Comparison of ENCODE assay signal across 16 cellular contexts in genomic region chr17:65374966-65375365, GRCh38.
DNase-seq lines count a peak whose midpoint lies in the region; ATAC-seq and TF ChIP-seq lines count a peak whose summit lies in the region.
"Had no signal": no experiment of that assay in that cellular context is flagged by ENCODE, and none has a peak within 500 bp of the region (broad histone marks: within the 10 kb centered on the region; RNA-seq: fewer than 3 reads in every experiment).

No MANE protein-coding gene starts in this region.

- H3K27me3 Mint-ChIP-seq in endodermal cell (ENCODE audit: insufficient read depth) = peaks cover 1% of the 10 kb centered on the region
- peaks cover 15% of the 10 kb centered on the region for H3K27me3 Mint-ChIP-seq in activated CD8-positive, alpha-beta T cell treated with anti-CD3 and anti-CD28 coated beads, Interleukin-2, amount 10 ng/mL, durations not matched to agents 7 days and 5 days (ENCODE audit: low read depth)

- H3K4me3 ChIP-seq in endodermal cell (ENCODE audit: low read length) (no peak overlapping the region), thyroid gland (replicated peaks in 1 of 3) (no peak overlapping the region), tibial nerve (no peak overlapping the region)
- H3K4me3 ChIP-seq: MG63 had no signal

- TF ChIP-seq EP300 in tibial nerve (IDR thresholded peaks at IDR 0.05) = no peak

- H3K9me3 Mint-ChIP-seq in endodermal cell = no peaks in the 10 kb centered on the region
- H3K9me3 Mint-ChIP-seq in activated CD8-positive, alpha-beta T cell treated with anti-CD3 and anti-CD28 coated beads, Interleukin-2, amount 10 ng/mL, durations not matched to agents 7 days and 5 days (ENCODE audit: insufficient read depth) = no peaks in the 10 kb centered on the region

- WGBS in endodermal cell (ENCODE audit: insufficient coverage in 1 of 2, insufficient read length in 1 of 2), 2 experiments = 76 to 95% methylated on average over 2 to 3 of the region's 3 CpGs
- 56 to 65% methylated on average over 3 of the region's 3 CpGs for WGBS in thyroid gland, 2 donors
- WGBS in tibial nerve, 2 donors = 84 to 90% methylated on average over 3 of the region's 3 CpGs

- H3K4me1 ChIP-seq in endodermal cell (ENCODE audit: control insufficient read depth, insufficient read depth, low read length) (no peaks in the 10 kb centered on the region), thyroid gland (peaks cover 0 to 9% of the 10 kb centered on the region in 2 donors), tibial nerve (no peaks in the 10 kb centered on the region)

- H3K36me3 ChIP-seq in endodermal cell (ENCODE audit: control insufficient read depth, insufficient read depth, low read length) (no peaks in the 10 kb centered on the region), thyroid gland (no peaks in the 10 kb centered on the region), tibial nerve (no peaks in the 10 kb centered on the region)
- H3K36me3 ChIP-seq: MG63 had no signal

- H3K4me1 Mint-ChIP-seq in endodermal cell = peaks cover 28% of the 10 kb centered on the region
- H3K4me1 Mint-ChIP-seq in activated CD8-positive, alpha-beta T cell treated with anti-CD3 and anti-CD28 coated beads, Interleukin-2, amount 10 ng/mL, durations not matched to agents 7 days and 5 days (ENCODE audit: low read depth) = peaks cover 14% of the 10 kb centered on the region
- H3K4me1 Mint-ChIP-seq: CD14-positive monocyte had no signal

- TF ChIP-seq CTCF in endodermal cell (conservative IDR thresholded peaks at IDR 0.05) (no peak), thyroid gland (IDR thresholded peaks at IDR 0.05) (no peak), tibial nerve (IDR thresholded peaks at IDR 0.05) (no peak)

- H3K9ac ChIP-seq in endodermal cell (ENCODE audit: extremely low read depth, low read length, poor library complexity, severe bottlenecking) = no peak overlapping the region

- peak; percentile 7 for DNase-seq in NCI-H82 (lab: John Stamatoyannopoulos, UW)
- DNase-seq in NCI-H82 treated with DMSO at 0.1 percent for 48 hours (lab: John Stamatoyannopoulos, UW; ENCODE audit: unreplicated experiment) = no peak
- DNase-seq in NCI-H146 treated with DMSO at 0.1 percent for 48 hours (lab: John Stamatoyannopoulos, UW; ENCODE audit: unreplicated experiment) = peak; percentile 7
- DNase-seq in endodermal cell = peak; percentile 49
- peak; percentile 46 to 69 for DNase-seq in thyroid gland
- DNase-seq in tibial nerve (ENCODE audit: low spot score in 2 of 2) = no peak
- no peak for DNase-seq in activated CD8-positive, alpha-beta T cell treated with anti-CD3 and anti-CD28 coated beads, Interleukin-2, amount 10 ng/mL, durations not matched to agents 7 days and 5 days
- no peak for DNase-seq in A172 (ENCODE audit: low spot score)
- DNase-seq: 8988T, DMS79, Kasumi-1, MG63, NCI-H1417, NCI-H1930, OCI-M1 had no signal

- H3K27ac ChIP-seq in endodermal cell (ENCODE audit: low read depth, low read length) (no peak overlapping the region), thyroid gland (no peak overlapping the region), tibial nerve (no peak overlapping the region)

- no peak for TF ChIP-seq POLR2A in thyroid gland (IDR thresholded peaks at IDR 0.05)
- no peak for TF ChIP-seq POLR2A in tibial nerve (IDR thresholded peaks at IDR 0.05)

- no peak for ATAC-seq in activated CD8-positive, alpha-beta T cell treated with anti-CD3 and anti-CD28 coated beads, Interleukin-2, amount 10 ng/mL, durations not matched to agents 7 days and 5 days

- H3K27ac Mint-ChIP-seq in endodermal cell = no peak overlapping the region
- no peak overlapping the region for H3K27ac Mint-ChIP-seq in activated CD8-positive, alpha-beta T cell treated with anti-CD3 and anti-CD28 coated beads, Interleukin-2, amount 10 ng/mL, durations not matched to agents 7 days and 5 days
- H3K27ac Mint-ChIP-seq: CD14-positive monocyte had no signal

- CTCF ChIA-PET in activated CD8-positive, alpha-beta T cell treated with anti-CD3 and anti-CD28 coated beads, Interleukin-2, amount 10 ng/mL, durations not matched to agents 7 days and 5 days (lab: Charles Lee) = no interaction called here

- POLR2A ChIA-PET in activated CD8-positive, alpha-beta T cell treated with anti-CD3 and anti-CD28 coated beads, Interleukin-2, amount 10 ng/mL, durations not matched to agents 7 days and 5 days (lab: Charles Lee) = no interaction called here

- H3K36me3 Mint-ChIP-seq in endodermal cell (ENCODE audit: low read depth) = no peaks in the 10 kb centered on the region
- no peaks in the 10 kb centered on the region for H3K36me3 Mint-ChIP-seq in activated CD8-positive, alpha-beta T cell treated with anti-CD3 and anti-CD28 coated beads, Interleukin-2, amount 10 ng/mL, durations not matched to agents 7 days and 5 days (ENCODE audit: low read depth)
- H3K36me3 Mint-ChIP-seq: CD14-positive monocyte had no signal

- H3K4me3 Mint-ChIP-seq in endodermal cell = no peak overlapping the region
- H3K4me3 Mint-ChIP-seq in activated CD8-positive, alpha-beta T cell treated with anti-CD3 and anti-CD28 coated beads, Interleukin-2, amount 10 ng/mL, durations not matched to agents 7 days and 5 days = no peak overlapping the region
- H3K4me3 Mint-ChIP-seq: CD14-positive monocyte had no signal

- intact Hi-C loops in thyroid gland (cut with DNase I) = no loop called here

- H3K9me3 ChIP-seq in endodermal cell (ENCODE audit: control insufficient read depth, low read length) (no peaks in the 10 kb centered on the region), thyroid gland (no peaks in the 10 kb centered on the region), tibial nerve (peaks cover 0 to 2% (median 0%) of the 10 kb centered on the region in 4 donors)
- H3K9me3 ChIP-seq: MG63 had no signal

- no peaks in the 10 kb centered on the region for H3K27me3 ChIP-seq in endodermal cell (ENCODE audit: control insufficient read depth, insufficient read depth, low read length, poor library complexity, severe bottlenecking)
- H3K27me3 ChIP-seq in thyroid gland = no peaks in the 10 kb centered on the region
- H3K27me3 ChIP-seq in tibial nerve = no peaks in the 10 kb centered on the region
- H3K27me3 ChIP-seq: MG63 had no signal

Comparison
In these comparisons a context has a peak if more than half of its experiments do, and no peak if none do; other contexts are left out.
1. DNase-seq: peak in NCI-H82 (single experiment), NCI-H146 treated with DMSO at 0.1 percent for 48 hours (single experiment), endodermal cell (single experiment) and thyroid gland (2 of 2); none in NCI-H82 treated with DMSO at 0.1 percent for 48 hours (single experiment), tibial nerve (0 of 2), activated CD8-positive, alpha-beta T cell treated with anti-CD3 and anti-CD28 coated beads, Interleukin-2, amount 10 ng/mL, durations not matched to agents 7 days and 5 days (single experiment) and A172 (single experiment).